10 cellular contexts compared by ENCODE assay signal in genomic region chr10:31745612-31746376, GRCh38.
A peak's percentile ranks its signal among the peaks of the same experiment; 100 is the strongest.
DNase-seq lines count a peak whose midpoint lies in the region; ATAC-seq, FAIRE-seq and TF ChIP-seq lines count a peak whose summit lies in the region.
"Had no signal": no experiment of that assay in that cellular context is flagged by ENCODE, and none has a peak within 500 bp of the region (broad histone marks: within the 10 kb centered on the region; RNA-seq: fewer than 3 reads in every experiment).

No MANE protein-coding gene starts in this region.

- peaks cover 24% of the 10 kb centered on the region for H3K4me1 Mint-ChIP-seq in T-helper 1 cell treated with Interleukin-12 subunit alpha and Interleukin-12 subunit beta and Interleukin-4 antibody, amounts not matched to agents 30 μg/mL and 1 μg/mL, for 36 hours (ENCODE audit: low read depth)

- H3K36me3 Mint-ChIP-seq in T-helper 1 cell treated with Interleukin-12 subunit alpha and Interleukin-12 subunit beta and Interleukin-4 antibody, amounts not matched to agents 30 μg/mL and 1 μg/mL, for 36 hours (ENCODE audit: low read depth) = no peaks in the 10 kb centered on the region
- H3K36me3 Mint-ChIP-seq: naive B cell had no signal

- no peak overlapping the region for H3K4me3 Mint-ChIP-seq in T-helper 1 cell treated with Interleukin-12 subunit alpha and Interleukin-12 subunit beta and Interleukin-4 antibody, amounts not matched to agents 30 μg/mL and 1 μg/mL, for 36 hours
- H3K4me3 Mint-ChIP-seq: naive B cell had no signal

- no peak for ATAC-seq in GM19397 (IDR thresholded peaks at IDR 0.05; ENCODE audit: unreplicated experiment)

- no peak overlapping the region for H3K4me3 ChIP-seq in epithelial cell of esophagus (ENCODE audit: low read length)
- H3K4me3 ChIP-seq: SK-N-MC had no signal

- H3K27ac Mint-ChIP-seq in T-helper 1 cell treated with Interleukin-12 subunit alpha and Interleukin-12 subunit beta and Interleukin-4 antibody, amounts not matched to agents 30 μg/mL and 1 μg/mL, for 36 hours = peak overlapping the region; percentile 75
- H3K27ac Mint-ChIP-seq: naive B cell had no signal

- no peaks in the 10 kb centered on the region for H3K27me3 Mint-ChIP-seq in T-helper 1 cell treated with Interleukin-12 subunit alpha and Interleukin-12 subunit beta and Interleukin-4 antibody, amounts not matched to agents 30 μg/mL and 1 μg/mL, for 36 hours (ENCODE audit: low read depth)

- DNase-seq in NOMO-1 treated with DMSO at 0.1 percent for 48 hours (lab: John Stamatoyannopoulos, UW; ENCODE audit: unreplicated experiment) (peak; percentile 11), NOMO-1 treated with dmso at 0.1 percent for 144 hours (lab: John Stamatoyannopoulos, UW; ENCODE audit: unreplicated experiment) (no peak), epithelial cell of esophagus (ENCODE audit: low read depth) (peak; percentile 97), epidermal melanocyte (ENCODE audit: insufficient read length, low spot score) (no peak), D721Med (ENCODE audit: insufficient read length, low spot score) (no peak)
- DNase-seq in stimulated activated CD4-positive, alpha-beta T cell treated with anti-CD3 and anti-CD28 coated beads, TNF-alpha, amount 100 ng/mL, for 4 hours (ENCODE audit: low read depth in 3 of 3) = peak in 2 of 3 experiments; percentile 16 to 35
- DNase-seq: naive B cell had no signal

- peaks cover 3% of the 10 kb centered on the region for H3K9me3 Mint-ChIP-seq in T-helper 1 cell treated with Interleukin-12 subunit alpha and Interleukin-12 subunit beta and Interleukin-4 antibody, amounts not matched to agents 30 μg/mL and 1 μg/mL, for 36 hours
- H3K9me3 Mint-ChIP-seq: naive B cell had no signal

- no peak for FAIRE-seq in D721Med (lab: Jason Lieb, UNC)

- no peak for TF ChIP-seq CTCF in epithelial cell of esophagus (IDR thresholded peaks at IDR 0.05; ENCODE audit: insufficient read depth, low read depth, low read length, missing control alignments)
- TF ChIP-seq CTCF in D721Med (IDR thresholded peaks at IDR 0.05; ENCODE audit: insufficient read depth, missing control alignments) = no peak

Comparison
In these comparisons a context has a peak if more than half of its experiments do, and no peak if none do; other contexts are left out.
1. DNase-seq: peak in NOMO-1 treated with DMSO at 0.1 percent for 48 hours (single experiment), epithelial cell of esophagus (single experiment) and stimulated activated CD4-positive, alpha-beta T cell treated with anti-CD3 and anti-CD28 coated beads, TNF-alpha, amount 100 ng/mL, for 4 hours (2 of 3); none in NOMO-1 treated with dmso at 0.1 percent for 144 hours (single experiment), epidermal melanocyte (single experiment) and D721Med (single experiment).